ENCODE assay signal across 12 cellular contexts in genomic region chr11:40281055-40281580, GRCh38.
DNase-seq lines count a peak whose midpoint lies in the region; ATAC-seq, FAIRE-seq and TF ChIP-seq lines count a peak whose summit lies in the region.
"Had no signal": no experiment of that assay in that cellular context is flagged by ENCODE, and none has a peak within 500 bp of the region (broad histone marks: within the 10 kb centered on the region; RNA-seq: fewer than 3 reads in every experiment).

No MANE protein-coding gene starts in this region.

- peak overlapping the region; percentile 15 for H3K9ac ChIP-seq in neural cell (ENCODE audit: low read length)

- no peak for FAIRE-seq in D721Med (lab: Jason Lieb, UNC)
- FAIRE-seq: endothelial cell of umbilical vein had no signal

- peak overlapping the region in 2 of 3 donors; percentile 33 to 51 for H3K4me3 ChIP-seq in breast epithelium
- peak overlapping the region; percentile 36 for H3K4me3 ChIP-seq in neural cell (ENCODE audit: low read length)

- TF ChIP-seq CTCF in breast epithelium (IDR thresholded peaks at IDR 0.05), result no peak
- no peak for TF ChIP-seq CTCF in neural cell (IDR thresholded peaks at IDR 0.05; ENCODE audit: poor library complexity, severe bottlenecking)
- no peak for TF ChIP-seq CTCF in D721Med (IDR thresholded peaks at IDR 0.05; ENCODE audit: insufficient read depth, missing control alignments)

- peaks cover 16% of the 10 kb centered on the region for H3K79me2 ChIP-seq in neural cell (replicated peaks; ENCODE audit: insufficient read depth, low read length)

- intact Hi-C loops in breast epithelium (cut with DNase I; ENCODE audit: low total_unique reads), result no loop called here

- no peak for TF ChIP-seq POLR2A in breast epithelium (IDR thresholded peaks at IDR 0.05)

- H3K9me3 ChIP-seq in breast epithelium (no peaks in the 10 kb centered on the region), neural cell (ENCODE audit: low read length) (no peaks in the 10 kb centered on the region)

- TF ChIP-seq EP300 in neural cell (conservative IDR thresholded peaks at IDR 0.05; ENCODE audit: poor library complexity, severe bottlenecking), result peak; percentile 59

- no peaks in the 10 kb centered on the region for H3F3A ChIP-seq in neural cell (ENCODE audit: insufficient read depth, low read length, poor library complexity, severe bottlenecking)

- H3K36me3 ChIP-seq in breast epithelium, result no peaks in the 10 kb centered on the region
- H3K36me3 ChIP-seq in neural cell (ENCODE audit: insufficient read depth, low read length), result no peaks in the 10 kb centered on the region

- H4K20me1 ChIP-seq in neural cell (ENCODE audit: insufficient read depth), result no peaks in the 10 kb centered on the region

- H3K9me2 ChIP-seq in neural cell (ENCODE audit: insufficient read depth, low read length), result no peaks in the 10 kb centered on the region

- H3K27ac ChIP-seq in breast epithelium (peak overlapping the region; percentile 83 to 89), neural cell (ENCODE audit: low read length) (peak overlapping the region; percentile 37)

- no peak for DNase-seq in breast epithelium (ENCODE audit: low spot score in 2 of 2)
- DNase-seq in activated effector memory CD4-positive, alpha-beta T cell treated with anti-CD3 and anti-CD28 coated beads, Interleukin-2, amount 50 U/mL, for 16 hours, result no peak
- DNase-seq in D721Med (ENCODE audit: insufficient read length, low spot score), result no peak
- DNase-seq: naive B cell; stimulated activated naive B cell treated with anti-CD40 and anti-IgM and Interleukin-4, amounts not matched to agents 10 μg/mL and 1 μg/mL and 100 μg/mL, for 72 hours; T-helper 17 cell had no signal

- H3K27me3 ChIP-seq in breast epithelium (no peaks in the 10 kb centered on the region), neural cell (ENCODE audit: insufficient read depth, low read depth, low read length) (no peaks in the 10 kb centered on the region)

- ATAC-seq in GM18868 (IDR thresholded peaks at IDR 0.05; ENCODE audit: unreplicated experiment), result peak; percentile 59
- peak; percentile 75 for ATAC-seq in HG03175 (IDR thresholded peaks at IDR 0.05; ENCODE audit: unreplicated experiment)
- no peak for ATAC-seq in GM21360 (IDR thresholded peaks at IDR 0.05; ENCODE audit: unreplicated experiment)
- no peak for ATAC-seq in GM19351 (IDR thresholded peaks at IDR 0.05; ENCODE audit: unreplicated experiment)
- ATAC-seq: stimulated activated naive B cell treated with anti-CD40 and anti-IgM and Interleukin-4, amounts not matched to agents 10 μg/mL and 1 μg/mL and 100 μg/mL, for 72 hours; T-helper 17 cell had no signal

- peak; percentile 21 for TF ChIP-seq RAD21 in neural cell (conservative IDR thresholded peaks at IDR 0.05)

- H3K4me2 ChIP-seq in neural cell (ENCODE audit: low read length), result peak overlapping the region; percentile 18

- peaks cover 0 to 6% of the 10 kb centered on the region in 2 donors for H3K4me1 ChIP-seq in breast epithelium

- no peak overlapping the region for H2AFZ ChIP-seq in neural cell (ENCODE audit: low read depth, low read length)

TF ChIP-seq in neural cell, 6 proteins besides CTCF, POLR2A, EP300 and RAD21:
- TF ChIP-seq POLR2AphosphoS5 (IDR thresholded peaks at IDR 0.05) (no peak), REST (IDR thresholded peaks at IDR 0.05; ENCODE audit: borderline replicate concordance) (no peak), MXI1 (conservative IDR thresholded peaks at IDR 0.05; ENCODE audit: poor library complexity, severe bottlenecking) (no peak), TAF1 (IDR thresholded peaks at IDR 0.05; ENCODE audit: low read depth) (no peak), SMC3 (conservative IDR thresholded peaks at IDR 0.05; ENCODE audit: poor library complexity) (no peak), EZH2 (IDR thresholded peaks at IDR 0.05; ENCODE audit: borderline replicate concordance, insufficient read depth, low read length, poor library complexity, severe bottlenecking) (no peak)

Comparison
In these comparisons a context has a peak if more than half of its experiments do, and no peak if none do; other contexts are left out.
1. ATAC-seq: peak in GM18868 (single experiment) and HG03175 (single experiment); none in GM21360 (single experiment) and GM19351 (single experiment).